In genomic region chr19:10289836-10290438, GRCh38 we compare ENCODE assay signal across 8 cellular contexts. TPM values are rescaled to one million over a fixed set of nuclear protein-coding genes. Genes with fewer than 3 reads are reported as not detected.
DNase-seq lines count a peak whose midpoint lies in the region; ATAC-seq and TF ChIP-seq lines count a peak whose summit lies in the region.

Gene ICAM5 (plus strand): TSS chr19:10289952. CDS start chr19:10290044, 92 bp downstream.

- CTCF ChIA-PET in MCF 10A (lab: Yijun Ruan, JAX), result interaction anchor here (1.1 to 1.3 kb wide), 2 partner anchors 12 to 45 kb away, joined by 4 read pairs; no protein-coding TSS in a partner anchor
- CTCF ChIA-PET in naive thymus-derived CD4-positive, alpha-beta T cell (lab: Charles Lee), result interaction anchor here (1.0 to 1.1 kb wide), 2 partner anchors 23 to 27 kb away, joined by 3 read pairs; no protein-coding TSS in a partner anchor

- peaks cover 30% of the 10 kb centered on the region for H3K4me1 Mint-ChIP-seq in MCF 10A (ENCODE audit: insufficient read depth, unreplicated experiment)
- peaks cover 43 to 79% (median 66%) of the 10 kb centered on the region in 7 donors for H3K4me1 Mint-ChIP-seq in naive thymus-derived CD4-positive, alpha-beta T cell

- peak within 1 kb of the TSS; percentile 79 for H3K4me3 Mint-ChIP-seq in MCF 10A (ENCODE audit: unreplicated experiment)
- H3K4me3 Mint-ChIP-seq in naive thymus-derived CD4-positive, alpha-beta T cell, result peak within 1 kb of the TSS; percentile 70 to 87 (median 81)

- POLR2A ChIA-PET in MCF 10A (lab: Yijun Ruan, JAX), result interaction anchor here (0.6 to 1.3 kb wide), 4 partner anchors 25 to 836 kb away, joined by 3 to 5 read pairs (median 4); partner anchors contain the start of gene RAVER1
- POLR2A ChIA-PET in naive thymus-derived CD4-positive, alpha-beta T cell (lab: Charles Lee), result interaction anchor here (0.9 to 5.3 kb wide), 4 partner anchors 19 to 96 kb away, joined by 3 to 28 read pairs (median 4); partner anchors contain the start of genes FDX2 and ICAM1

- ATAC-seq in naive thymus-derived CD4-positive, alpha-beta T cell, result no peak

- TF ChIP-seq POLR2A in vagina (IDR thresholded peaks at IDR 0.05), result no peak

- no peak within 1 kb of the TSS for H3K27ac ChIP-seq in naive thymus-derived CD4-positive, alpha-beta T cell (ENCODE audit: low read depth, low read length)
- H3K27ac ChIP-seq in vagina, result no peak within 1 kb of the TSS

- no peaks in the 10 kb centered on the region for H3K27me3 Mint-ChIP-seq in MCF 10A (ENCODE audit: insufficient read depth, unreplicated experiment)
- peaks cover 37 to 69% (median 46%) of the 10 kb centered on the region in 5 donors for H3K27me3 Mint-ChIP-seq in naive thymus-derived CD4-positive, alpha-beta T cell

- H3K4me1 ChIP-seq in naive thymus-derived CD4-positive, alpha-beta T cell (ENCODE audit: control insufficient read depth in 2 of 2, insufficient read depth in 2 of 2, low read length in 2 of 2), result peaks cover 51 to 69% of the 10 kb centered on the region in 2 donors
- peaks cover 81% of the 10 kb centered on the region for H3K4me1 ChIP-seq in vagina

- no peaks in the 10 kb centered on the region for H3K9me3 ChIP-seq in naive thymus-derived CD4-positive, alpha-beta T cell (ENCODE audit: control insufficient read depth in 2 of 3, low read length in 3 of 3)
- no peaks in the 10 kb centered on the region for H3K9me3 ChIP-seq in vagina

- H3K4me3 ChIP-seq in naive thymus-derived CD4-positive, alpha-beta T cell (ENCODE audit: low read length), result peak within 1 kb of the TSS; percentile 57
- H3K4me3 ChIP-seq in vagina, result peak within 1 kb of the TSS; percentile 37 to 56

- BruUV-seq in MCF 10A (replicated peaks; lab: Mats Ljungman, UMichigan), result no TSS peak

- intact Hi-C loops in MCF 10A (cut with micrococcal nuclease), result loop anchor here (1.0 to 2.0 kb wide), 2 partner anchors 43 to 92 kb away; partner anchors contain the start of gene RAVER1
- intact Hi-C loops in naive thymus-derived CD4-positive, alpha-beta T cell (cut with micrococcal nuclease), result loop anchor here (1.0 to 5.0 kb wide), 5 partner anchors 19 to 222 kb away; partner anchors contain the start of genes ICAM1 (in 1 of the 2) and RAVER1 (in 1 of the 2)
- intact Hi-C loops in vagina (cut with DNase I), result no loop called here

- peaks cover 11% of the 10 kb centered on the region for H3K36me3 Mint-ChIP-seq in MCF 10A (ENCODE audit: insufficient read depth, unreplicated experiment)
- peaks cover 5 to 24% (median 9%) of the 10 kb centered on the region in 5 donors for H3K36me3 Mint-ChIP-seq in naive thymus-derived CD4-positive, alpha-beta T cell

- H3K9me3 Mint-ChIP-seq in MCF 10A (ENCODE audit: unreplicated experiment), result no peaks in the 10 kb centered on the region
- H3K9me3 Mint-ChIP-seq in naive thymus-derived CD4-positive, alpha-beta T cell, result peaks cover 0 to 4% (median 0%) of the 10 kb centered on the region in 11 donors

- TF ChIP-seq CTCF in MCF 10A (IDR thresholded peaks at IDR 0.05; ENCODE audit: unreplicated experiment) (no peak), vagina (IDR thresholded peaks at IDR 0.05) (no peak)

- H3K36me3 ChIP-seq in naive thymus-derived CD4-positive, alpha-beta T cell (ENCODE audit: control insufficient read depth in 2 of 3, insufficient read depth in 3 of 3, low read length in 3 of 3), result peaks cover 0 to 10% (median 0%) of the 10 kb centered on the region in 3 experiments
- H3K36me3 ChIP-seq in vagina, result peaks cover 0 to 7% of the 10 kb centered on the region in 2 donors

- H3K27ac Mint-ChIP-seq in MCF 10A (ENCODE audit: low read depth, unreplicated experiment), result peak within 1 kb of the TSS; percentile 83
- peak within 1 kb of the TSS in 4 of 9 donors; percentile 14 to 69 (median 30) for H3K27ac Mint-ChIP-seq in naive thymus-derived CD4-positive, alpha-beta T cell

- H3K27me3 ChIP-seq in naive thymus-derived CD4-positive, alpha-beta T cell (ENCODE audit: control insufficient read depth in 2 of 2, insufficient read depth in 2 of 2, low read length in 2 of 2), result peaks cover 8 to 56% of the 10 kb centered on the region in 2 donors
- H3K27me3 ChIP-seq in vagina, result peaks cover 19% of the 10 kb centered on the region

- DNase-seq in NCI-H748 (lab: John Stamatoyannopoulos, UW; ENCODE audit: unreplicated experiment), result peak; percentile 55
- DNase-seq in NCI-H748 treated with DMSO at 0.1 percent for 48 hours (lab: John Stamatoyannopoulos, UW), result no peak
- DNase-seq in RPMI7951 (ENCODE audit: low read depth), result peak; percentile 67
- DNase-seq in MCF 10A (ENCODE audit: unreplicated experiment), result peak; percentile 52
- DNase-seq in naive thymus-derived CD4-positive, alpha-beta T cell, result peak in 3 of 9 donors; percentile 22 to 57 (median 23)
- DNase-seq in vagina (ENCODE audit: extremely low spot score in 2 of 2), result no peak
- DNase-seq in T-helper 9 cell, result no peak
- DNase-seq in midbrain (lab: John Stamatoyannopoulos, UW), result no peak

RNA-seq across cellular contexts. Expression of gene ICAM5, which starts in this region (rescaled TPM):
- total RNA-seq in RPMI7951 (2014; rRNA removed; shearing (Covaris generic)), result 12.0 and 15.8 TPM in 2 replicates
- total RNA-seq in MCF 10A (2022) (4.7 and 7.7 TPM in 2 replicates), vagina (2.0 TPM)
- 1 to 10 TPM in 1 of 5 experiments, under 1 TPM in 2, not detected in 2; 0.46 to 2.4 (median 0.48) TPM for total RNA-seq in naive thymus-derived CD4-positive, alpha-beta T cell
- polyA plus RNA-seq in naive thymus-derived CD4-positive, alpha-beta T cell, result not detected

Comparison
In these comparisons a context has a peak if more than half of its experiments do, and no peak if none do; other contexts are left out.
1. DNase-seq: peak in NCI-H748 (single experiment), RPMI7951 (single experiment) and MCF 10A (single experiment); none in NCI-H748 treated with DMSO at 0.1 percent for 48 hours (single experiment), vagina (0 of 2), T-helper 9 cell (single experiment) and midbrain (single experiment).